ENCODE assay signal across 21 cellular contexts in the genomic region with DNA sequence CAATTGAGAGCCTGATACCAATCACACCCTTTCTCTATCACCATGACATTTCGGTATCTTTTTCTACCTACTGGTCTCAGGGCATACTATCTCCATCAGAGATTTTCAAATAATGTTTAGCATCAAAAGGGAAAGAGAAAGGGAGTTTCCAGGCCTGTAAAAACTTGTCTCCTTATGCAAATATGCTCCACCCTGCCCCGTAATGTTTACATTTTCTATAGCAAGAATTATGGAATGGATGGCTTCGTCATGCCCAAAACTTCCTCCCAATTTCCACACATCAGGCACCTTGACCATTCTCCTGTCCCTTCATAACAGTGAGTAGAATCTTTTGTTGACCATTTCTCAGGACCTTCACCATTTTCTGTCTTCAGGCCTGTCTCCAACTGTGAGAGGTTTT. TPM values are rescaled to one million over a fixed set of nuclear protein-coding genes. Genes with fewer than 3 reads are reported as not detected.
DNase-seq lines count a peak whose midpoint lies in the region; ATAC-seq and TF ChIP-seq lines count a peak whose summit lies in the region.
"Had no signal": no experiment of that assay in that cellular context is flagged by ENCODE, and none has a peak within 500 bp of the region (broad histone marks: within the 10 kb centered on the region; RNA-seq: fewer than 3 reads in every experiment).

No MANE protein-coding gene starts in this region.

- H3K4me1 ChIP-seq in RWPE2 (ENCODE audit: insufficient read depth, poor library complexity, severe bottlenecking), result peaks cover 12% of the 10 kb centered on the region
- no peaks in the 10 kb centered on the region for H3K4me1 ChIP-seq in right cardiac atrium (ENCODE audit: control insufficient read depth, insufficient read depth, low read length)

- H3K4me3 ChIP-seq in RWPE2 (ENCODE audit: severe bottlenecking) (no peak overlapping the region), epithelial cell of esophagus (ENCODE audit: low read length) (no peak overlapping the region), right cardiac atrium (ENCODE audit: low read length) (no peak overlapping the region)
- H3K4me3 ChIP-seq: SK-N-MC had no signal

- H3K9me3 ChIP-seq in RWPE2 (ENCODE audit: severe bottlenecking) (no peaks in the 10 kb centered on the region), right cardiac atrium (ENCODE audit: control insufficient read depth, low read length) (no peaks in the 10 kb centered on the region)

- TF ChIP-seq CTCF in RWPE2 (IDR thresholded peaks at IDR 0.05; ENCODE audit: poor library complexity, severe bottlenecking) (no peak), epithelial cell of esophagus (IDR thresholded peaks at IDR 0.05; ENCODE audit: insufficient read depth, low read depth, low read length, missing control alignments) (no peak)

- no peaks in the 10 kb centered on the region for H3K36me3 Mint-ChIP-seq in memory B cell
- H3K36me3 Mint-ChIP-seq: CD4-positive, CD25-positive, alpha-beta regulatory T cell had no signal

- H3K9me3 Mint-ChIP-seq in memory B cell, result peaks cover 1% of the 10 kb centered on the region

- H3K4me3 Mint-ChIP-seq in memory B cell, result no peak overlapping the region
- H3K4me3 Mint-ChIP-seq: CD4-positive, CD25-positive, alpha-beta regulatory T cell had no signal

- peak; percentile 19 for DNase-seq in HT-29 (ENCODE audit: low spot score)
- no peak for DNase-seq in RWPE2 (ENCODE audit: low spot score)
- peak; percentile 92 for DNase-seq in epithelial cell of esophagus (ENCODE audit: low read depth)
- no peak for DNase-seq in memory B cell (ENCODE audit: low spot score in 2 of 2)
- no peak for DNase-seq in OCI-M2 (lab: John Stamatoyannopoulos, UW; ENCODE audit: unreplicated experiment)
- DNase-seq in right cardiac atrium, result no peak
- DNase-seq: DMS79, KBM-7, NCI-H1092, NCI-H1436, NCI-H1930, NCI-H2227 treated with DMSO at 0.1 percent for 48 hours, NCI-H510A treated with DMSO at 0.1 percent for 48 hours, NCI-H82, OCI-M1, SHP77 treated with DMSO at 0.1 percent for 48 hours had no signal

- no peak overlapping the region for H3K27ac Mint-ChIP-seq in memory B cell

- peaks cover 24% of the 10 kb centered on the region for H3K4me1 Mint-ChIP-seq in memory B cell

- peak; percentile 44 for ATAC-seq in RWPE2 (ENCODE audit: low read depth)
- peak; percentile 28 for ATAC-seq in memory B cell (ENCODE audit: low read depth)
- ATAC-seq in right cardiac atrium, result no peak
- no peak for ATAC-seq in HG02973 (IDR thresholded peaks at IDR 0.05; ENCODE audit: unreplicated experiment)
- ATAC-seq: HepG2 had no signal

- 91% methylated on average over 3 of the region's 3 CpGs for WGBS in right cardiac atrium

- intact Hi-C loops in right cardiac atrium (cut with DNase I), result loop anchor here in 1 of 4 donors (10.0 kb wide), 1 partner anchor 111 kb away; no protein-coding TSS in a partner anchor

- H3K27ac ChIP-seq in RWPE2 (ENCODE audit: poor library complexity, severe bottlenecking) (no peak overlapping the region), right cardiac atrium (ENCODE audit: low read length) (no peak overlapping the region)
- H3K27ac ChIP-seq: SK-N-MC had no signal

- no peaks in the 10 kb centered on the region for H3K36me3 ChIP-seq in RWPE2 (ENCODE audit: low read depth)

- peaks cover 2% of the 10 kb centered on the region for H3K27me3 Mint-ChIP-seq in memory B cell

- no peaks in the 10 kb centered on the region for H3K27me3 ChIP-seq in RWPE2 (ENCODE audit: insufficient read depth, poor library complexity, severe bottlenecking)
- H3K27me3 ChIP-seq in right cardiac atrium (ENCODE audit: control insufficient read depth, insufficient read depth), result no peaks in the 10 kb centered on the region

RNA-seq across cellular contexts. Expression of gene HLF, which starts 30.9 kb away (rescaled TPM):
- total RNA-seq in HT-29 (2014; rRNA removed; shearing (Covaris generic)), result 0.05 and 0.08 TPM in 2 replicates
- total RNA-seq in right cardiac atrium, result 10 to 100 TPM; 35.6 to 56.6 (median 49.7) TPM
- polyA plus RNA-seq in right cardiac atrium, result 17.0 TPM
- polyA plus RNA-seq: BJ had no signal

Comparison
In these comparisons a context has a peak if more than half of its experiments do, and no peak if none do; other contexts are left out.
1. DNase-seq: peak in HT-29 (single experiment) and epithelial cell of esophagus (single experiment); none in RWPE2 (single experiment), memory B cell (0 of 2), OCI-M2 (single experiment) and right cardiac atrium (0 of 3).
2. ATAC-seq: peak in RWPE2 (single experiment) and memory B cell (single experiment); none in right cardiac atrium (0 of 2) and HG02973 (single experiment).
3. RNA of gene HLF, which starts 30.9 kb away (total RNA-seq): 35.6 to 56.6 TPM in right cardiac atrium; 0.05 to 0.08 TPM in HT-29; every median in the first group is over 10 times any median in the second.